1 cellular context compared by ENCODE assay signal in the genomic region with DNA sequence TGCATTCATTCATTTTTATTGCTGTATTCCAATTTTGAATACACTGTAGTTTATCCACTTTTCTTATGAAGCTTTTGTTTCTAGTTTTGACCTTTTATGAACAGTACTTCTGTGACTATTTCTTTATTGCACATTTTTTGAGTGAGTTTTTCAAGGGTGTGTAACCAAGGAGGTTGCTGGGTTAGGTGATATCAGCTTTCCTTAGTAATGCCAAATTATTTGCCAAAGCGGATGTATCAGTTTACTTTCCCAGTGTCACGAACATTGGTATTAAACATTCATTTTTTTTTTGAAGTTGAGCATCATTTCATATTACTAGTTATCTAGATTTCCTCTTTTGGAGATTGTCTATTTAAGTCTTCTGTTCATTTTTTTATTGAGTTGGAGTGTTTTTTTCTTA.
TF ChIP-seq lines count a peak whose summit lies in the region.

No MANE protein-coding gene starts in this region.

TF ChIP-seq in IMR-90, 13 proteins besides CTCF, POLR2A, EP300 and RAD21:
- no peak for TF ChIP-seq MAFK (IDR thresholded peaks at IDR 0.05; ENCODE audit: low read depth, low read length)
- no peak for TF ChIP-seq MXI1 (IDR thresholded peaks at IDR 0.05; ENCODE audit: borderline replicate concordance, low read depth, low read length)
- no peak for TF ChIP-seq BHLHE40 (IDR thresholded peaks at IDR 0.05; ENCODE audit: low read depth, low read length)
- no peak for TF ChIP-seq NFE2L2 (IDR thresholded peaks at IDR 0.05; ENCODE audit: low read depth, low read length)
- TF ChIP-seq MAZ (IDR thresholded peaks at IDR 0.05; ENCODE audit: borderline replicate concordance, low read depth, low read length): no peak
- no peak for TF ChIP-seq RFX5 (IDR thresholded peaks at IDR 0.05; ENCODE audit: low read depth, low read length)
- no peak for TF ChIP-seq CHD1 (IDR thresholded peaks at IDR 0.05; ENCODE audit: low read depth, low read length)
- TF ChIP-seq FOS (IDR thresholded peaks at IDR 0.05; ENCODE audit: low read depth, low read length): no peak
TF ChIP-seq in IMR-90: peak in this region for 0.
